ENCODE assay signal across 10 cellular contexts in genomic region chrX:78636096-78636495, GRCh38. TPM values are rescaled to one million over a fixed set of nuclear protein-coding genes. Genes with fewer than 3 reads are reported as not detected.
"Had no signal": no experiment of that assay in that cellular context is flagged by ENCODE, and none has a peak within 500 bp of the region (broad histone marks: within the 10 kb centered on the region; RNA-seq: fewer than 3 reads in every experiment).

No MANE protein-coding gene starts in this region.

RNA-seq across cellular contexts. Expression of gene RTL3, which starts 23.0 kb away (rescaled TPM):
- total RNA-seq: dermis blood vessel endothelial cell, endothelial cell of umbilical vein, fibroblast of lung, kidney epithelial cell, left lung, lower lobe of right lung, lung microvascular endothelial cell, mesenteric fat pad, mesothelial cell of epicardium had no signal
- polyA plus RNA-seq: keratinocyte had no signal
